ENCODE assay signal across 9 cellular contexts in the genomic region with DNA sequence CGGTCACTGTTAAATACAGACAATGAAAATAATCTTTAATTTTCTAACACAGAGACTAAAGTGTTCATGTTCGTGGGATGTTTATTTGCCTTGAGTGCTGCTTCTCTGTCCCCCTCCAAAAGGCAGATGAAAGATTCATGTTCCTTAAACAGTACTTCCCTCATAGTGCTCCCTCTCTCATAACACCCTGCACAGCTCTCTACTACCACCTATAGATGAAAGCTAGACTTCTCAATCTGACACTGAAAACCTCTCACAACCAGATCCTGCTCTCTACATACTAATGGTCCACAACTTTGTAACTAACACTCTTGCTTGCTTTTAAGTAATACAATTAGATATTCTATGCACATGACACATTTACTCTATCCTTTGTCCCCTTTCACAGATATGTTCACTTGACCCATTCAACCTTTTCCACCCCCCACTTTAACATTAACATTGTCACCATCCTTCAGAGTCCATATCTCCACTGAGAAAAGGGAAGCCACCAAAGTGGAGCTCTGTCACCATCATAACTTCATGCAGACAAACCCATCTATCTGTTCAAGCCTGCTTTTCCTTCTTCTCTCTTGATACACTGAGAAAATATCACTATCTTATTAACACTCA.
A peak's percentile ranks its signal among the peaks of the same experiment; 100 is the strongest.
DNase-seq lines count a peak whose midpoint lies in the region; ATAC-seq and TF ChIP-seq lines count a peak whose summit lies in the region.
"Had no signal": no experiment of that assay in that cellular context is flagged by ENCODE, and none has a peak within 500 bp of the region (broad histone marks: within the 10 kb centered on the region; RNA-seq: fewer than 3 reads in every experiment).

No MANE protein-coding gene starts in this region.

- H3K9me3 Mint-ChIP-seq in activated CD4-positive, alpha-beta memory T cell treated with anti-CD3 and anti-CD28 coated beads, Interleukin-2, amount 10 ng/mL, durations not matched to agents 7 days and 5 days, result no peaks in the 10 kb centered on the region

- no peaks in the 10 kb centered on the region for H3K27me3 Mint-ChIP-seq in activated CD4-positive, alpha-beta memory T cell treated with anti-CD3 and anti-CD28 coated beads, Interleukin-2, amount 10 ng/mL, durations not matched to agents 7 days and 5 days

- H3K79me2 ChIP-seq in DOHH2 (ENCODE audit: control insufficient read depth, low read length), result no peaks in the 10 kb centered on the region

- CTCF ChIA-PET in activated CD4-positive, alpha-beta memory T cell treated with anti-CD3 and anti-CD28 coated beads, Interleukin-2, amount 10 ng/mL, durations not matched to agents 7 days and 5 days (lab: Charles Lee), result interaction anchor here (1.1 kb wide), 1 partner anchor 12 kb away, joined by 3 read pairs; no protein-coding TSS in a partner anchor

- intact Hi-C loops in ascending aorta (cut with DNase I) (loop anchor here (5.0 to 10.0 kb wide), 2 partner anchors 128 to 339 kb away; no protein-coding TSS in a partner anchor), ovary (cut with DNase I) (no loop called here)

- no peaks in the 10 kb centered on the region for H3K9me3 ChIP-seq in DOHH2 (ENCODE audit: control insufficient read depth, insufficient read depth, low read length)
- H3K9me3 ChIP-seq in ascending aorta, result no peaks in the 10 kb centered on the region
- H3K9me3 ChIP-seq in ovary, result no peaks in the 10 kb centered on the region

- H3K27ac Mint-ChIP-seq in activated CD4-positive, alpha-beta memory T cell treated with anti-CD3 and anti-CD28 coated beads, Interleukin-2, amount 10 ng/mL, durations not matched to agents 7 days and 5 days, result no peak overlapping the region
- H3K27ac Mint-ChIP-seq: natural killer cell had no signal

- H3K4me1 ChIP-seq in DOHH2 (ENCODE audit: control insufficient read depth, low read length) (no peaks in the 10 kb centered on the region), ascending aorta (peaks cover 0 to 2% of the 10 kb centered on the region in 2 donors), ovary (ENCODE audit: insufficient read depth) (no peaks in the 10 kb centered on the region)

- DNase-seq in ascending aorta (ENCODE audit: low spot score in 2 of 2) (no peak), kidney glomerular epithelial cell (lab: John Stamatoyannopoulos, UW) (peak; percentile 38), ovary (no peak)
- DNase-seq in activated CD4-positive, alpha-beta memory T cell treated with anti-CD3 and anti-CD28 coated beads, Interleukin-2, amount 10 ng/mL, durations not matched to agents 7 days and 5 days, result no peak
- DNase-seq in stimulated activated CD8-positive, alpha-beta memory T cell treated with anti-CD3 and anti-CD28 coated beads, Interleukin-4, amount 100 ng/mL, for 48 hours, result no peak
- DNase-seq: natural killer cell had no signal

- WGBS in ovary, 3 donors, result 41 to 70% (median 58%) methylated on average over 2 of the region's 2 CpGs

- no peak overlapping the region for H3K4me3 ChIP-seq in DOHH2 (ENCODE audit: low read length)
- no peak overlapping the region for H3K4me3 ChIP-seq in ascending aorta
- H3K4me3 ChIP-seq in ovary, result no peak overlapping the region

- H3K4me3 Mint-ChIP-seq in activated CD4-positive, alpha-beta memory T cell treated with anti-CD3 and anti-CD28 coated beads, Interleukin-2, amount 10 ng/mL, durations not matched to agents 7 days and 5 days, result no peak overlapping the region
- H3K4me3 Mint-ChIP-seq: natural killer cell had no signal

- H3K4me2 ChIP-seq in DOHH2 (ENCODE audit: low read length), result no peak overlapping the region

- no peaks in the 10 kb centered on the region for H3K4me1 Mint-ChIP-seq in activated CD4-positive, alpha-beta memory T cell treated with anti-CD3 and anti-CD28 coated beads, Interleukin-2, amount 10 ng/mL, durations not matched to agents 7 days and 5 days
- H3K4me1 Mint-ChIP-seq: natural killer cell had no signal

- no peaks in the 10 kb centered on the region for H3K9me2 ChIP-seq in DOHH2 (replicated peaks; ENCODE audit: control insufficient read depth, low read length)

- ATAC-seq in GM21515 (IDR thresholded peaks at IDR 0.05; ENCODE audit: unreplicated experiment), result peak; percentile 65

- H3K27me3 ChIP-seq in DOHH2 (ENCODE audit: control insufficient read depth, low read length) (peaks cover 6% of the 10 kb centered on the region; the same call in 1 of the 2 replicates), ascending aorta (no peaks in the 10 kb centered on the region), ovary (no peaks in the 10 kb centered on the region)

- no peaks in the 10 kb centered on the region for H3F3A ChIP-seq in DOHH2 (ENCODE audit: control insufficient read depth, insufficient read depth)

- no peak for TF ChIP-seq POLR2A in ovary (IDR thresholded peaks at IDR 0.05)

- TF ChIP-seq CTCF in DOHH2 (IDR thresholded peaks at IDR 0.05; ENCODE audit: low read depth, low read length, poor library complexity, severe bottlenecking) (peak; percentile 64), LNCAP (IDR thresholded peaks at IDR 0.05) (peak; percentile 73), ascending aorta (IDR thresholded peaks at IDR 0.05) (peak; percentile 20 to 70 (median 67)), ovary (IDR thresholded peaks at IDR 0.05) (no peak)

- no peaks in the 10 kb centered on the region for H4K20me1 ChIP-seq in DOHH2 (ENCODE audit: control insufficient read depth, insufficient read depth, low read depth, low read length)

- POLR2A ChIA-PET in activated CD4-positive, alpha-beta memory T cell treated with anti-CD3 and anti-CD28 coated beads, Interleukin-2, amount 10 ng/mL, durations not matched to agents 7 days and 5 days (lab: Charles Lee), result no interaction called here

- H3K36me3 Mint-ChIP-seq in activated CD4-positive, alpha-beta memory T cell treated with anti-CD3 and anti-CD28 coated beads, Interleukin-2, amount 10 ng/mL, durations not matched to agents 7 days and 5 days (ENCODE audit: low read depth), result no peaks in the 10 kb centered on the region
- H3K36me3 Mint-ChIP-seq: natural killer cell had no signal

- H3K36me3 ChIP-seq in DOHH2 (ENCODE audit: control insufficient read depth, low read length), result no peaks in the 10 kb centered on the region
- no peaks in the 10 kb centered on the region for H3K36me3 ChIP-seq in ascending aorta
- no peaks in the 10 kb centered on the region for H3K36me3 ChIP-seq in ovary

- no peak for TF ChIP-seq EP300 in ovary (IDR thresholded peaks at IDR 0.05)

- H3K27ac ChIP-seq in DOHH2 (ENCODE audit: low read depth, low read length) (no peak overlapping the region), ascending aorta (no peak overlapping the region), ovary (no peak overlapping the region)

Comparison
In these comparisons a context has a peak if more than half of its experiments do, and no peak if none do; other contexts are left out.
1. CTCF ChIP-seq: peak in DOHH2 (single experiment), LNCAP (single experiment) and ascending aorta (3 of 3); none in ovary (0 of 3).